In the genomic region with DNA sequence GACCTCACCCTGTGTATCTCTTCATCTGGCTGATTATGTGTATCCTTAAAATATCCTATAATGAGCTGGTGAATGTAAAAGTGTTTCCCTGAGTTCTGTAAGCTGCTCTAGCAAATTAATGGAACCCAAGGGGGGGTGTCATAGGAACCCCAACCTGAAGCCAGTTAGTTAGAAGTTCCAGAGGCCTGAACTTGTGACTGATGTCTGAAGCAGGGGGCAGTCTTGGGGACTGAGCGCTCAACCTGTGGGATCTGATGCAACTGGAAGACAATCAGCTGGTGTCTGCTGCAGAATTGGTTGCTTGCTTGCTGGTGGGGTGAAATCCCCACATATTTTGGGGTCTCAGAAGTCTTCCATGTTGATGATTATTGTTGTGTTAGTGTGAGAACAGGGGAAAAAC, we compare ENCODE assay signal across 7 cellular contexts.
"Had no signal": no experiment of that assay in that cellular context is flagged by ENCODE, and none has a peak within 500 bp of the region (broad histone marks: within the 10 kb centered on the region; RNA-seq: fewer than 3 reads in every experiment).

No MANE protein-coding gene starts in this region.

- H2AFZ ChIP-seq: GM23248 had no signal

- H3K9ac ChIP-seq: GM23248 had no signal

- DNase-seq: GM23248, GOT3, H9, HCEC 1CT, IMR-90, KBM-7 had no signal

- H3K4me3 ChIP-seq: GM23248 had no signal

- H3K4me3 Mint-ChIP-seq: H9 had no signal

- H3K27ac Mint-ChIP-seq: H9 had no signal

- FAIRE-seq: HTR-8/SVneo had no signal

- H3K27ac ChIP-seq: GM23248 had no signal
